ENCODE assay signal across 1 cellular context in the genomic region with DNA sequence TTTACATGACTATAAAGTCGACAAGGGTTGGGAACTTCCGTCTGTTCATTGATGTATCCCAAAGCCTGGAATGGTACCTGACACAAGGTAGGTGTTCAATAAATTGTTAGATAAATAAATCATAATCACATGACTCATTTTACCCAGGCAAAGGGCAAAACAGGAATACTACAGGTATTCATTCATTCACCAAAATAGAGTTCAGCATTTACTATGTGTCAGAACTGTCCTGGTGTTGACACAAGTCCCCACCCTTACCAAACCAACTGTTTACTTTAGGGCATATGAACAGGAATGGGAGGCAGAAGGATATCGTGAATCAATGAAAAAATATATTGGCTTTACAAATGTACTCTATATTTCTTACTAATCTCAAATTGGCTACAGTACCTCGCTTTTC.
TF ChIP-seq lines count a peak whose summit lies in the region.

No MANE protein-coding gene starts in this region.

TF ChIP-seq in GM12878, 131 proteins besides CTCF, POLR2A, EP300 and RAD21 (continued from another document):
- TF ChIP-seq, protein P1, sequence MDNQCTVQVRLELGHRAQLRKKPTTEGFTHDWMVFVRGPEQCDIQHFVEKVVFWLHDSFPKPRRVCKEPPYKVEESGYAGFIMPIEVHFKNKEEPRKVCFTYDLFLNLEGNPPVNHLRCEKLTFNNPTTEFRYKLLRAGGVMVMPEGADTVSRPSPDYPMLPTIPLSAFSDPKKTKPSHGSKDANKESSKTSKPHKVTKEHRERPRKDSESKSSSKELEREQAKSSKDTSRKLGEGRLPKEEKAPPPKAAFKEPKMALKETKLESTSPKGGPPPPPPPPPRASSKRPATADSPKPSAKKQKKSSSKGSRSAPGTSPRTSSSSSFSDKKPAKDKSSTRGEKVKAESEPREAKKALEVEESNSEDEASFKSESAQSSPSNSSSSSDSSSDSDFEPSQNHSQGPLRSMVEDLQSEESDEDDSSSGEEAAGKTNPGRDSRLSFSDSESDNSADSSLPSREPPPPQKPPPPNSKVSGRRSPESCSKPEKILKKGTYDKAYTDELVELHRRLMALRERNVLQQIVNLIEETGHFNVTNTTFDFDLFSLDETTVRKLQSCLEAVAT (IDR thresholded peaks at IDR 0.05) = no peak
- TF ChIP-seq, protein P2, sequence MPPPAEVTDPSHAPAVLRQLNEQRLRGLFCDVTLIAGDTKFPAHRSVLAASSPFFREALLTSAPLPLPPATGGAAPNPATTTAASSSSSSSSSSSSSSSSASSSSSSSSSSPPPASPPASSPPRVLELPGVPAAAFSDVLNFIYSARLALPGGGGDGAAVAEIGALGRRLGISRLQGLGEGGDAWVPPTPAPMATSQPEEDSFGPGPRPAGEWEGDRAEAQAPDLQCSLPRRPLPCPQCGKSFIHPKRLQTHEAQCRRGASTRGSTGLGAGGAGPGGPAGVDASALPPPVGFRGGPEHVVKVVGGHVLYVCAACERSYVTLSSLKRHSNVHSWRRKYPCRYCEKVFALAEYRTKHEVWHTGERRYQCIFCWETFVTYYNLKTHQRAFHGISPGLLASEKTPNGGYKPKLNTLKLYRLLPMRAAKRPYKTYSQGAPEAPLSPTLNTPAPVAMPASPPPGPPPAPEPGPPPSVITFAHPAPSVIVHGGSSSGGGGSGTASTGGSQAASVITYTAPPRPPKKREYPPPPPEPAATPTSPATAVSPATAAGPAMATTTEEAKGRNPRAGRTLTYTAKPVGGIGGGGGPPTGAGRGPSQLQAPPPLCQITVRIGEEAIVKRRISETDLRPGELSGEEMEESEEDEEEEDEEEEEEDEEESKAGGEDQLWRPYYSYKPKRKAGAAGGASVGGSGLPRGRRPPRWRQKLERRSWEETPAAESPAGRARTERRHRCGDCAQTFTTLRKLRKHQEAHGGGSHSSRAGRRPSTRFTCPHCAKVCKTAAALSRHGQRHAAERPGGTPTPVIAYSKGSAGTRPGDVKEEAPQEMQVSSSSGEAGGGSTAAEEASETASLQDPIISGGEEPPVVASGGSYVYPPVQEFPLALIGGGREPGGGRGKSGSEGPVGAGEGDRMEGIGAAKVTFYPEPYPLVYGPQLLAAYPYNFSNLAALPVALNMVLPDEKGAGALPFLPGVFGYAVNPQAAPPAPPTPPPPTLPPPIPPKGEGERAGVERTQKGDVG (CRISPR knock-in tag; IDR thresholded peaks at IDR 0.05) = no peak
- TF ChIP-seq FOS (IDR thresholded peaks at IDR 0.05; ENCODE audit: borderline replicate concordance, extremely low read depth, insufficient read length) (no peak), HCFC1 (IDR thresholded peaks at IDR 0.05; ENCODE audit: low read length) (no peak), RUNX3 (IDR thresholded peaks at IDR 0.05; ENCODE audit: low read length) (no peak), RB1 (IDR thresholded peaks at IDR 0.05; ENCODE audit: borderline replicate concordance) (no peak)
- TF ChIP-seq, protein P3, sequence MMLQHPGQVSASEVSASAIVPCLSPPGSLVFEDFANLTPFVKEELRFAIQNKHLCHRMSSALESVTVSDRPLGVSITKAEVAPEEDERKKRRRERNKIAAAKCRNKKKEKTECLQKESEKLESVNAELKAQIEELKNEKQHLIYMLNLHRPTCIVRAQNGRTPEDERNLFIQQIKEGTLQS (IDR thresholded peaks at IDR 0.05; ENCODE audit: borderline replicate concordance, extremely low read depth, low read depth, low read length) = no peak
TF ChIP-seq in GM12878: peak in this region for 0.
